Comparison of ENCODE assay signal across 13 cellular contexts in the genomic region with DNA sequence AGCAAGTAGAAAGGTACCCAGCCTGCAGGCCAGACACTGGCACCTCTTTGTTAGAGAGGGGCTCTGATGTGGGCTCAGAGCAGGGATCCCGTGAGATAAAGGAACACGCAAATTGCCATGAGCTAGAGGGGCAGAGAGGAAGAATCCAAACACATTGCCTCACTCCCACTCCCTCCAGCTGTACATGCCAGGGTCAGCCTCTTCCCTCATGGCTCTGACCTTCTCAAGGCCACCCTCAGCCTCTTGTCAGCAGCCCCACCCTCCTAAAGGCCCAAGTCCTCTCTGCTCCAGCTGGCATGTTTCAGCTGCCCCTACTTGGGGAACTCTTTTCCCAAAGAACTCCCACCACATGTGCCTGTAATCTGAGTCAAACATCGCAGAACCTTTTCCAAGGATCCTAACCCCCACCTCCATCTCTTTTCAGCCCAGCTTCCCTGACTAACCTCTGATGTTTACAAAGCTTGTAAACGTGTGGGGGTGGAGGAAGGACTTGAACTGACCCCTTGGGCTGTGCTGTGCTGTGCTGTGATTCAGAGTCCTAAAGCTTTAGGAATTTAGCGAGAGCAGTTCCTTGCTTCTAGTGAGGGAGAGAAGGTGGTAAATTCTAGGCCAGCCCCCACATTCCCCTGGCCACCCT.
A peak's percentile ranks its signal among the peaks of the same experiment; 100 is the strongest.
DNase-seq lines count a peak whose midpoint lies in the region; ATAC-seq and TF ChIP-seq lines count a peak whose summit lies in the region.
"Had no signal": no experiment of that assay in that cellular context is flagged by ENCODE, and none has a peak within 500 bp of the region (broad histone marks: within the 10 kb centered on the region; RNA-seq: fewer than 3 reads in every experiment).

No MANE protein-coding gene starts in this region.

- no peak overlapping the region for H3K4me3 ChIP-seq in retinal pigment epithelial cell (ENCODE audit: low read length)
- H3K4me3 ChIP-seq: skin epidermis had no signal

- DNase-seq in GM03348 (ENCODE audit: low spot score), result peak; percentile 69
- DNase-seq in amniotic stem cell (lab: John Stamatoyannopoulos, UW), result peak; percentile 74
- peak; percentile 38 for DNase-seq in fibroblast of the conjunctiva (ENCODE audit: low read depth)
- peak; percentile 48 for DNase-seq in retinal pigment epithelial cell (ENCODE audit: low read depth)
- no peak for DNase-seq in activated effector memory CD4-positive, alpha-beta T cell treated with anti-CD3 and anti-CD28 coated beads, Interleukin-2, amount 50 U/mL, for 16 hours
- no peak for DNase-seq in NCI-H2029 (lab: John Stamatoyannopoulos, UW)
- no peak for DNase-seq in NCI-H1930 (lab: John Stamatoyannopoulos, UW)
- DNase-seq: activated naive CD4-positive, alpha-beta T cell treated with anti-CD3 and anti-CD28 coated beads for 36 hours; left cardiac atrium; NCI-H1105 treated with DMSO at 0.1 percent for 48 hours had no signal

- no peak for ATAC-seq in GM19324 (IDR thresholded peaks at IDR 0.05; ENCODE audit: low FRiP score, unreplicated experiment)
- ATAC-seq: left cardiac atrium, WTC11 had no signal

- TF ChIP-seq CTCF in retinal pigment epithelial cell (conservative IDR thresholded peaks at IDR 0.05; ENCODE audit: low read depth, low read length), result no peak

Comparison
In these comparisons a context has a peak if more than half of its experiments do, and no peak if none do; other contexts are left out.
1. DNase-seq: peak in GM03348 (single experiment), amniotic stem cell (single experiment), fibroblast of the conjunctiva (single experiment) and retinal pigment epithelial cell (single experiment); none in activated effector memory CD4-positive, alpha-beta T cell treated with anti-CD3 and anti-CD28 coated beads, Interleukin-2, amount 50 U/mL, for 16 hours (single experiment), NCI-H2029 (single experiment) and NCI-H1930 (0 of 2).